Comparison of ENCODE assay signal across 13 cellular contexts in the genomic region with DNA sequence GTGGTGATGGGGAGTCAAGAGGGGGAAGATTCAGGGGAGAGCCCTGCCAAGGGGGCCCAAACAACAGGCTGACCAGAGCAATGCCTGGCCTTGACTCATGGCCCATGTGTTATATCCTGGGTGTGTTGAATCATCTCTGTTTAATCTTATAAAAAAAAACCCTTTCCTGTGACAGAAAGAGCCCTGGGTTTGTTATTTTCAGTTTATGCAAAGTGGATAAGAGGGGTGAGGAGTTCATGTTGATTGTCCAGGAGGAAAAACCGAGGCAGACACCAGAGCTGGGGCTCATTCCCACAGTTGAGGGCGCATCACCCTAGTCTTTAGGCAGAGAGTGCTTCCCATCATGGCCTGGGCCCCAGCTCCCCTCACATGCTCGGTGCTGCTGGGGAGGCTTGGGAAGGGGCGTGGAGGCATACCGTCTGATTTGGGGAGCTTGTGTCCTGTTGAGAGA. TPM values are rescaled to one million over a fixed set of nuclear protein-coding genes. Genes with fewer than 3 reads are reported as not detected.
DNase-seq lines count a peak whose midpoint lies in the region; ATAC-seq and TF ChIP-seq lines count a peak whose summit lies in the region.
"Had no signal": no experiment of that assay in that cellular context is flagged by ENCODE, and none has a peak within 500 bp of the region (broad histone marks: within the 10 kb centered on the region; RNA-seq: fewer than 3 reads in every experiment).

No MANE protein-coding gene starts in this region.

- 88 to 92% methylated on average over 5 of the region's 5 CpGs for WGBS in thyroid gland, 2 donors

- intact Hi-C loops in thyroid gland (cut with DNase I): no loop called here

- no peaks in the 10 kb centered on the region for H3K27me3 ChIP-seq in SJSA1 (replicated peaks)
- no peaks in the 10 kb centered on the region for H3K27me3 ChIP-seq in thyroid gland
- H3K27me3 ChIP-seq: left lung had no signal

- H3K36me3 ChIP-seq in SJSA1 (no peaks in the 10 kb centered on the region), thyroid gland (no peaks in the 10 kb centered on the region)
- H3K36me3 ChIP-seq: left lung had no signal

- H3K9me3 ChIP-seq in SJSA1 (replicated peaks) (no peaks in the 10 kb centered on the region), thyroid gland (no peaks in the 10 kb centered on the region)
- H3K9me3 ChIP-seq: left lung had no signal

- H3K4me1 ChIP-seq in SJSA1 (replicated peaks) (peaks cover 55% of the 10 kb centered on the region), thyroid gland (no peaks in the 10 kb centered on the region)

- ATAC-seq in GM21529 (IDR thresholded peaks at IDR 0.05; ENCODE audit: unreplicated experiment): no peak
- ATAC-seq: HCT116, left lung had no signal

- DNase-seq in A172 (ENCODE audit: low spot score) (peak; percentile 70), GM04504 (ENCODE audit: low read depth) (peak; percentile 41), SJSA1 (ENCODE audit: low read depth in 1 of 2, low spot score in 2 of 2) (peak; percentile 58 to 69), fibroblast of mammary gland (ENCODE audit: low read depth) (peak; percentile 73), thyroid gland (no peak), islet precursor cell (no peak), NCI-H146 (lab: John Stamatoyannopoulos, UW) (no peak)
- DNase-seq: COR-L47, NCI-H446 treated with DMSO at 0.1 percent for 48 hours had no signal

- no peak for TF ChIP-seq POLR2A in thyroid gland (IDR thresholded peaks at IDR 0.05)

- H3K4me3 ChIP-seq in SJSA1 (no peak overlapping the region), fibroblast of mammary gland (ENCODE audit: control insufficient read depth, low read depth, low read length) (no peak overlapping the region), thyroid gland (replicated peaks in 1 of 3) (no peak overlapping the region)
- H3K4me3 ChIP-seq: left lung had no signal

- TF ChIP-seq CTCF in fibroblast of mammary gland (conservative IDR thresholded peaks at IDR 0.05; ENCODE audit: control insufficient read depth, insufficient read depth, low read depth, low read length) (no peak), thyroid gland (IDR thresholded peaks at IDR 0.05) (no peak)

- H3K27ac ChIP-seq in SJSA1: peak overlapping the region; percentile 72
- H3K27ac ChIP-seq in thyroid gland: no peak overlapping the region

RNA-seq across cellular contexts. Expression of a gene that starts 30.9 kb away (rescaled TPM):
- total RNA-seq in A172 (2014; rRNA removed; shearing (Covaris generic)): not detected in 2 replicates
- not detected in 2 replicates for total RNA-seq in SJSA1 (2014; rRNA removed; shearing (Covaris generic))
- not detected for total RNA-seq in thyroid gland
- total RNA-seq: pulmonary artery endothelial cell had no signal

RNA-seq across cellular contexts. Expression of a gene that starts 43.5 kb away (rescaled TPM):
- total RNA-seq in A172 (2014; rRNA removed; shearing (Covaris generic)): 0.19 TPM in 1 of 2 replicates, not detected in the other
- 4.2 and 4.3 TPM in 2 replicates for total RNA-seq in SJSA1 (2014; rRNA removed; shearing (Covaris generic))
- 1 to 10 TPM in 1 of 4 donors, under 1 TPM in 1, not detected in 2; 0.27 to 1.3 TPM for total RNA-seq in thyroid gland
- total RNA-seq: pulmonary artery endothelial cell had no signal

Comparison
In these comparisons a context has a peak if more than half of its experiments do, and no peak if none do; other contexts are left out.
1. DNase-seq: peak in A172 (single experiment), GM04504 (single experiment), SJSA1 (2 of 2) and fibroblast of mammary gland (single experiment); none in thyroid gland (0 of 2), islet precursor cell (single experiment) and NCI-H146 (single experiment).